18 cellular contexts compared by ENCODE assay signal in the genomic region with DNA sequence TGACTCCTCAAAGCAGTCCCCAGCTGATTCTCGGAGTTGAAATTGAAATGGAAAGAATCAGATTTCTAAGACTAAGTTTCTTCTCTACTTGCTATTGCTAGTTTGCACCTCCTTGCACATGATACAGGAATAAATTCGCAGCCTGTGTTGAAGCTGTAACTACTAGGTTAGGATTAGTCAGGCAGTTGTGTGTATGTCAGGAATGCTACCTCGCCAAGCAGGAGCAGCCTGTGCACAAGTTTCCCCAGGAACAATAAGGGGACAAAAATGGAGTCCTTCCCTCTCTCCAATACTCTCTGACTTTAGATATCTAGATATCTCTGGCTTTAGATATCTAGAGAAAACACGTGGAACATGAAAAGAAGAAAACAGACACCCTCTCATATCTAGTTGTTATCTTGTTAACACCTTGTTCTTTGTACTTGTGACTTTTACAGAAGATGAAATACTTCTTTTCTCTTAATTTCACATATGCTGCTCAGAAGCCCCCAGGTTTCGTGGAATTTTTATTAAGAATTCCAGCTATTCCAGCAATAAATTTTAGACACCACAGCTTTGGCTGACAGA. TPM values are rescaled to one million over a fixed set of nuclear protein-coding genes. Genes with fewer than 3 reads are reported as not detected.
A peak's percentile ranks its signal among the peaks of the same experiment; 100 is the strongest.
DNase-seq lines count a peak whose midpoint lies in the region; ATAC-seq, FAIRE-seq and TF ChIP-seq lines count a peak whose summit lies in the region.
"Had no signal": no experiment of that assay in that cellular context is flagged by ENCODE, and none has a peak within 500 bp of the region (broad histone marks: within the 10 kb centered on the region; RNA-seq: fewer than 3 reads in every experiment).

No MANE protein-coding gene starts in this region.

- intact Hi-C loops in K562 (cut with micrococcal nuclease), result no loop called here

- H2BK5ac ChIP-seq in mesenchymal stem cell (ENCODE audit: low read depth, low read length, poor library complexity, severe bottlenecking) (peak overlapping the region; percentile 35), trophoblast cell (ENCODE audit: low read depth, low read length, poor library complexity) (no peak overlapping the region)

- H3K79me1 ChIP-seq in mesenchymal stem cell (replicated peaks; ENCODE audit: low read length, poor library complexity, severe bottlenecking) (peaks cover 11% of the 10 kb centered on the region), trophoblast cell (ENCODE audit: low read length) (no peaks in the 10 kb centered on the region)

- H3K14ac ChIP-seq in mesenchymal stem cell (ENCODE audit: low read length in 2 of 2), result no peak overlapping the region
- H3K14ac ChIP-seq in trophoblast cell (ENCODE audit: low read length), result no peak overlapping the region

- BruUV-seq in K562 (replicated peaks; lab: Mats Ljungman, UMichigan), result no TSS peak

- H2BK120ac ChIP-seq in mesenchymal stem cell (ENCODE audit: low read depth, low read length), result no peak overlapping the region
- H2BK120ac ChIP-seq in trophoblast cell (ENCODE audit: insufficient read depth, low read length, poor library complexity), result no peak overlapping the region

- CTCF ChIA-PET in SK-N-SH (lab: Yijun Ruan, JAX), result interaction anchor here (2.0 kb wide), 1 partner anchor 738 kb away, joined by 8 read pairs; no protein-coding TSS in a partner anchor
- CTCF ChIA-PET in K562 (lab: Yijun Ruan, JAX; ENCODE audit: low intra/inter-chr PET ratio), result no interaction called here

- in situ Hi-C loops in K562 (cut with MboI), result no loop called here
- in situ Hi-C loops in GM13976 (cut with MboI; ENCODE audit: low sequenced_read_pairs, unreplicated experiment), result loop anchor here (25.0 kb wide), 1 partner anchor 649 kb away; no protein-coding TSS in a partner anchor
- in situ Hi-C loops in G401 (cut with HindIII; ENCODE audit: low sequenced_read_pairs), result no loop called here

- no peak for ATAC-seq in K562
- no peak for ATAC-seq in stimulated activated naive CD8-positive, alpha-beta T cell treated with anti-CD3 and anti-CD28 coated beads, Interleukin-15, amount 100 ng/mL, for 72 hours
- ATAC-seq: HCT116 had no signal

- no peak overlapping the region for H3K9ac ChIP-seq in SK-N-SH
- H3K9ac ChIP-seq in K562 (ENCODE audit: insufficient read depth in 1 of 2, low read depth in 2 of 2, low read length in 2 of 2), result no peak overlapping the region
- H3K9ac ChIP-seq in mesenchymal stem cell (ENCODE audit: low read length), result no peak overlapping the region
- no peak overlapping the region for H3K9ac ChIP-seq in trophoblast cell (ENCODE audit: low read length)
- H3K9ac ChIP-seq: BLaER1, GM23248 had no signal

- H3K9me2 ChIP-seq in SK-N-SH, result no peaks in the 10 kb centered on the region

- H3F3A ChIP-seq in SK-N-SH (replicated peaks; ENCODE audit: insufficient read depth), result no peaks in the 10 kb centered on the region

- no peak overlapping the region for H3K27ac Mint-ChIP-seq in stimulated activated naive CD8-positive, alpha-beta T cell treated with anti-CD3 and anti-CD28 coated beads, Interleukin-15, amount 100 ng/mL, for 72 hours
- H3K27ac Mint-ChIP-seq: CD8-positive, alpha-beta memory T cell had no signal

- FAIRE-seq in K562 (lab: Jason Lieb, UNC), result no peak
- FAIRE-seq: GM18507, H54 had no signal

- H3K27me3 Mint-ChIP-seq in stimulated activated naive CD8-positive, alpha-beta T cell treated with anti-CD3 and anti-CD28 coated beads, Interleukin-15, amount 100 ng/mL, for 72 hours, result peaks cover 23% of the 10 kb centered on the region

- H4K12ac ChIP-seq in trophoblast cell (ENCODE audit: low read depth, low read length), result no peak overlapping the region

- TF ChIP-seq CTCF in SK-N-SH (IDR thresholded peaks at IDR 0.05), result no peak
- no peak for TF ChIP-seq CTCF in K562 (IDR thresholded peaks at IDR 0.05 in 2 of 3, conservative IDR thresholded peaks at IDR 0.05 in 1 of 3; ENCODE audit: insufficient read depth in 2 of 3, low read depth in 1 of 3, low read length in 3 of 3)
- TF ChIP-seq CTCF in GM13976 (IDR thresholded peaks at IDR 0.05; ENCODE audit: borderline replicate concordance, control extremely low read depth, extremely low read depth, insufficient read depth, missing control alignments), result no peak

- H2BK15ac ChIP-seq in mesenchymal stem cell (ENCODE audit: low read depth, poor library complexity, severe bottlenecking), result no peak overlapping the region

- H3K4me2 ChIP-seq in SK-N-SH, result no peak overlapping the region
- no peak overlapping the region for H3K4me2 ChIP-seq in K562 (ENCODE audit: insufficient read depth, low read length)
- H3K4me2 ChIP-seq in mesenchymal stem cell (ENCODE audit: low read length, poor library complexity, severe bottlenecking), result no peak overlapping the region
- no peak overlapping the region for H3K4me2 ChIP-seq in trophoblast cell (ENCODE audit: low read length)
- H3K4me2 ChIP-seq: BLaER1 had no signal

- no peaks in the 10 kb centered on the region for H3K9me1 ChIP-seq in K562 (ENCODE audit: control insufficient read depth, insufficient read depth, low read length)

- H4K91ac ChIP-seq in mesenchymal stem cell (ENCODE audit: low read length) (no peak overlapping the region), trophoblast cell (ENCODE audit: low read depth, low read length) (no peak overlapping the region)

- TF ChIP-seq EP300 in SK-N-SH (IDR thresholded peaks at IDR 0.05; ENCODE audit: borderline replicate concordance in 1 of 2, low read depth in 1 of 2, low read length in 1 of 2) (no peak), K562 (IDR thresholded peaks at IDR 0.05; ENCODE audit: low read length) (0 out of 2 replicates have a peak, but pooled peaks have one; percentile 31)

- H3K9me3 ChIP-seq in SK-N-SH (no peaks in the 10 kb centered on the region), K562 (replicated peaks; ENCODE audit: control insufficient read depth, insufficient read depth, low read depth, low read length) (no peaks in the 10 kb centered on the region), mesenchymal stem cell (ENCODE audit: control insufficient read depth, low read length) (no peaks in the 10 kb centered on the region), trophoblast cell (ENCODE audit: insufficient read depth, low read depth, low read length) (no peaks in the 10 kb centered on the region)
- H3K9me3 ChIP-seq: BLaER1, Caco-2 had no signal

- TF ChIP-seq POLR2A in K562 (conservative IDR thresholded peaks at IDR 0.05), result no peak

- no peak overlapping the region for H3K18ac ChIP-seq in mesenchymal stem cell (ENCODE audit: low read depth in 1 of 2, low read length in 2 of 2)
- H3K18ac ChIP-seq in trophoblast cell (ENCODE audit: low read length), result no peak overlapping the region

- H3K27ac ChIP-seq in SK-N-SH (ENCODE audit: low read depth in 2 of 2, low read length in 1 of 2) (peak overlapping the region in 1 of 2 experiments; percentile 58; a peak in 1 of 4 replicates), K562 (ENCODE audit: extremely low read depth, low read depth, low read length) (no peak overlapping the region), mesenchymal stem cell (ENCODE audit: low read length, poor library complexity, severe bottlenecking) (peak overlapping the region; percentile 75), trophoblast cell (ENCODE audit: low read depth, low read length) (no peak overlapping the region)
- H3K27ac ChIP-seq: BLaER1, GM23248 had no signal

- no peaks in the 10 kb centered on the region for H3K79me2 ChIP-seq in SK-N-SH (ENCODE audit: insufficient read depth)
- no peaks in the 10 kb centered on the region for H3K79me2 ChIP-seq in K562 (ENCODE audit: control insufficient read depth, insufficient read depth, low read length)
- no peaks in the 10 kb centered on the region for H3K79me2 ChIP-seq in trophoblast cell (ENCODE audit: control insufficient read depth, insufficient read depth, low read length, poor library complexity)

- H3K23ac ChIP-seq in mesenchymal stem cell (ENCODE audit: low read length in 2 of 2), result no peak overlapping the region
- H3K23ac ChIP-seq in trophoblast cell (ENCODE audit: low read length), result no peak overlapping the region

- H3K9me3 Mint-ChIP-seq in stimulated activated naive CD8-positive, alpha-beta T cell treated with anti-CD3 and anti-CD28 coated beads, Interleukin-15, amount 100 ng/mL, for 72 hours, result no peaks in the 10 kb centered on the region
- H3K9me3 Mint-ChIP-seq: CD8-positive, alpha-beta memory T cell had no signal

- no peaks in the 10 kb centered on the region for H3K4me1 Mint-ChIP-seq in stimulated activated naive CD8-positive, alpha-beta T cell treated with anti-CD3 and anti-CD28 coated beads, Interleukin-15, amount 100 ng/mL, for 72 hours
- H3K4me1 Mint-ChIP-seq: CD8-positive, alpha-beta memory T cell had no signal

- H3K4me1 ChIP-seq in SK-N-SH (ENCODE audit: control insufficient read depth in 1 of 2, insufficient read depth in 2 of 2, low read depth in 1 of 2, low read length in 1 of 2), result no peaks in the 10 kb centered on the region; a peak in 1 of 4 replicates
- H3K4me1 ChIP-seq in K562 (replicated peaks in 1 of 2; ENCODE audit: control insufficient read depth in 2 of 2, insufficient read depth in 2 of 2, low read length in 2 of 2), result no peaks in the 10 kb centered on the region
- H3K4me1 ChIP-seq in mesenchymal stem cell (ENCODE audit: control insufficient read depth, insufficient read depth, low read depth, low read length), result peaks cover 11% of the 10 kb centered on the region
- no peaks in the 10 kb centered on the region for H3K4me1 ChIP-seq in trophoblast cell (ENCODE audit: control insufficient read depth in 1 of 2, insufficient read depth in 2 of 2, low read length in 2 of 2)
- H3K4me1 ChIP-seq: BLaER1, Caco-2 had no signal

- POLR2A ChIA-PET in SK-N-SH (lab: Yijun Ruan, JAX) (no interaction called here), K562 (lab: Yijun Ruan, JAX) (interaction anchor here (0.6 kb wide), 1 partner anchor 18 kb away, joined by 3 read pairs; no protein-coding TSS in a partner anchor)

- H4K8ac ChIP-seq in mesenchymal stem cell (ENCODE audit: low read length) (no peak overlapping the region), trophoblast cell (ENCODE audit: low read depth, low read length) (no peak overlapping the region)

- DNase-seq in SK-N-SH (no peak), K562 (ENCODE audit: extremely low read depth in 1 of 4, low spot score in 3 of 4) (no peak), mesenchymal stem cell (no peak), trophoblast cell (peak; percentile 33 to 70), NAMALWA (ENCODE audit: low spot score) (no peak), GM13976 (ENCODE audit: low spot score) (no peak), G401 (ENCODE audit: low spot score) (no peak)
- no peak for DNase-seq in stimulated activated naive CD8-positive, alpha-beta T cell treated with anti-CD3 and anti-CD28 coated beads, Interleukin-15, amount 100 ng/mL, for 72 hours
- DNase-seq: 8988T; AML-193; Caco-2; CD8-positive, alpha-beta memory T cell; DND-41; GM23248 had no signal

- H3K36me3 ChIP-seq in SK-N-SH (replicated peaks in 1 of 2; ENCODE audit: control insufficient read depth in 1 of 2, insufficient read depth in 2 of 2, low read length in 1 of 2) (no peaks in the 10 kb centered on the region), K562 (ENCODE audit: control insufficient read depth, insufficient read depth, low read length) (no peaks in the 10 kb centered on the region), mesenchymal stem cell (ENCODE audit: control insufficient read depth in 1 of 2, insufficient read depth in 2 of 2, low read depth in 1 of 2, low read length in 2 of 2) (peaks cover 0 to 11% of the 10 kb centered on the region in 2 experiments), trophoblast cell (ENCODE audit: control insufficient read depth in 1 of 2, insufficient read depth in 2 of 2, low read length in 2 of 2) (no peaks in the 10 kb centered on the region)
- H3K36me3 ChIP-seq: BLaER1 had no signal

- H3K4me3 Mint-ChIP-seq in stimulated activated naive CD8-positive, alpha-beta T cell treated with anti-CD3 and anti-CD28 coated beads, Interleukin-15, amount 100 ng/mL, for 72 hours, result no peak overlapping the region
- H3K4me3 Mint-ChIP-seq: CD8-positive, alpha-beta memory T cell had no signal

- H4K20me1 ChIP-seq in SK-N-SH (ENCODE audit: insufficient read depth) (no peaks in the 10 kb centered on the region), K562 (replicated peaks; ENCODE audit: control insufficient read depth, insufficient read depth, low read length) (no peaks in the 10 kb centered on the region)
- H4K20me1 ChIP-seq: BLaER1 had no signal

- 8% methylated on average over 5 of the region's 5 CpGs for WGBS in SK-N-SH (ENCODE audit: low lambda C conversion rate)
- WGBS in K562 (ENCODE audit: insufficient coverage, low coverage, missing lambda C conversion rate), result 5% methylated on average over 5 of the region's 5 CpGs
- WGBS in mesenchymal stem cell, result 65% methylated on average over 2 of the region's 5 CpGs
- WGBS in trophoblast cell (ENCODE audit: extremely low coverage, insufficient coverage, insufficient read length), result no CpG with 5 or more reads among the region's 5 CpGs

- H2AK5ac ChIP-seq in mesenchymal stem cell (ENCODE audit: low read length, severe bottlenecking), result no peak overlapping the region
- H2AK5ac ChIP-seq in trophoblast cell (ENCODE audit: low read length), result no peak overlapping the region

- no peaks in the 10 kb centered on the region for H3K27me3 ChIP-seq in SK-N-SH (ENCODE audit: insufficient read depth)
- H3K27me3 ChIP-seq in K562 (ENCODE audit: control insufficient read depth in 2 of 2, insufficient read depth in 2 of 2, low read length in 2 of 2), result 0 out of 5 replicates have a peak, but pooled peaks cover 0 to 4% of the 10 kb centered on the region in 2 experiments
- peaks cover 0 to 8% of the 10 kb centered on the region in 2 experiments for H3K27me3 ChIP-seq in mesenchymal stem cell (ENCODE audit: control insufficient read depth in 1 of 2, insufficient read depth in 1 of 2, low read length in 2 of 2)
- no peaks in the 10 kb centered on the region for H3K27me3 ChIP-seq in trophoblast cell (ENCODE audit: insufficient read depth, low read length)
- H3K27me3 ChIP-seq: BLaER1 had no signal

- H3K4me3 ChIP-seq in SK-N-SH (ENCODE audit: low read depth in 2 of 2, low read length in 1 of 2) (no peak overlapping the region), K562 (no peak overlapping the region), mesenchymal stem cell (ENCODE audit: insufficient read depth in 1 of 2, low read depth in 1 of 2, low read length in 2 of 2) (no peak overlapping the region), trophoblast cell (ENCODE audit: low read depth, low read length) (no peak overlapping the region)
- H3K4me3 ChIP-seq: BLaER1, GM23248 had no signal

- H3K4ac ChIP-seq in mesenchymal stem cell (ENCODE audit: low read depth in 1 of 2, low read length in 2 of 2) (no peak overlapping the region), trophoblast cell (ENCODE audit: low read depth, low read length) (no peak overlapping the region)

- H2BK12ac ChIP-seq in mesenchymal stem cell (ENCODE audit: low read length in 2 of 2) (no peak overlapping the region), trophoblast cell (ENCODE audit: low read length) (no peak overlapping the region)

- H2AFZ ChIP-seq in SK-N-SH (ENCODE audit: low read depth), result peak overlapping the region; percentile 1; the same call in 1 of the 2 replicates
- H2AFZ ChIP-seq in K562 (ENCODE audit: low read depth, low read length), result no peak overlapping the region
- peak overlapping the region; percentile 14 for H2AFZ ChIP-seq in mesenchymal stem cell (ENCODE audit: low read depth, low read length)
- no peak overlapping the region for H2AFZ ChIP-seq in trophoblast cell (ENCODE audit: insufficient read depth, low read length, poor library complexity)
- H2AFZ ChIP-seq: GM23248 had no signal

- TF ChIP-seq RAD21 in SK-N-SH (IDR thresholded peaks at IDR 0.05; ENCODE audit: low read length), result no peak
- no peak for TF ChIP-seq RAD21 in K562 (CRISPR knock-in tag; conservative IDR thresholded peaks at IDR 0.05 in 1 of 2, IDR thresholded peaks at IDR 0.05 in 1 of 2)

RNA-seq across cellular contexts. Expression of gene CMSS1, which starts 56.2 kb away (rescaled TPM):
- polyA plus RNA-seq in SK-N-SH (2012; rRNA removed) (9.1 and 9.2 TPM in 2 replicates), K562 (2011; rRNA removed) (40.2 and 56.1 TPM in 2 replicates), K562 (2014; fragmentation: Illumina TruSeq; extraction: Trizol) (58.4 and 72.3 TPM in 2 replicates), K562 (2014; fragmentation: Nextera tagmentation; extraction: Ambion mirVana) (100 to 1,000 TPM in 1 of 2 experiments, 10 to 100 TPM in 1; 73.0 to 109 TPM), K562 (2014; rRNA removed) (50.6 and 63.8 TPM in 2 replicates)
- 14.6 and 20.5 TPM in 2 replicates for polyA plus RNA-seq in SK-N-SH (2012; cell fraction: cytosol; rRNA removed)
- polyA plus RNA-seq in SK-N-SH (2012; cell fraction: nucleus; rRNA removed), result 1.9 and 5.4 TPM in 2 replicates
- 6.1 and 22.5 TPM in 2 replicates for total RNA-seq in K562 (2011; cell fraction: chromatin; rRNA removed; ENCODE audit: low replicate concordance)
- 5.5 and 6.3 TPM in 2 replicates for total RNA-seq in K562 (2011; cell fraction: nucleolus; rRNA removed)
- 17.7 and 42.3 TPM in 2 replicates for total RNA-seq in K562 (2011; cell fraction: nucleoplasm; rRNA removed)
- total RNA-seq in K562 (2014; rRNA removed) (39.6 and 46.9 TPM in 2 replicates), K562 (2014; rRNA removed; fragmentation: Illumina TruSeq; extraction: Trizol) (85.3 and 86.3 TPM in 2 replicates), K562 (2015; rRNA removed; fragmentation: Illumina TruSeq; extraction: Trizol) (55.2 and 62.4 TPM in 2 replicates), K562 (2021) (75.7 and 78.7 TPM in 2 replicates)
- 9.6 and 11.7 TPM in 2 replicates for polyA plus RNA-seq in K562 (2011; cell fraction: cytosol; rRNA removed)
- polyA plus RNA-seq in K562 (2011; cell fraction: nucleus; rRNA removed), result 9.8 and 11.2 TPM in 2 replicates
- polyA plus RNA-seq in K562 (2012), result 52.3 and 62.0 TPM in 2 replicates
- polyA minus RNA-seq in K562 (2011; rRNA and poly(A)+ RNA removed), result 21.4 and 25.6 TPM in 2 replicates
- polyA minus RNA-seq in K562 (2011; cell fraction: cytosol; rRNA and poly(A)+ RNA removed), result 23.0 and 36.2 TPM in 2 replicates
- polyA minus RNA-seq in K562 (2011; cell fraction: nucleus; rRNA and poly(A)+ RNA removed), result 11.2 and 12.4 TPM in 2 replicates
- 11.1 TPM for polyA plus RNA-seq in mesenchymal stem cell (2013, experiment 1 of 2)
- 12.6 TPM for polyA plus RNA-seq in mesenchymal stem cell (2013, experiment 2 of 2)
- 35.8 and 36.3 TPM in 2 replicates for polyA plus RNA-seq in trophoblast cell (2013)
- 35.7 and 37.9 TPM in 2 replicates for total RNA-seq in G401 (2014; rRNA removed; shearing (Covaris generic))

Comparison
In these comparisons a context has a peak if more than half of its experiments do, and no peak if none do; other contexts are left out.
1. DNase-seq: peak in trophoblast cell (2 of 2); none in SK-N-SH (single experiment), K562 (0 of 4), mesenchymal stem cell (single experiment), NAMALWA (single experiment), stimulated activated naive CD8-positive, alpha-beta T cell treated with anti-CD3 and anti-CD28 coated beads, Interleukin-15, amount 100 ng/mL, for 72 hours (0 of 2), GM13976 (single experiment) and G401 (single experiment).
2. H2AFZ ChIP-seq: peak in SK-N-SH (single experiment) and mesenchymal stem cell (single experiment); none in K562 (single experiment) and trophoblast cell (single experiment).
3. Of the 27 proteins assayed by ChIP-seq in both K562 and SK-N-SH: peak only in K562: EP300; only in SK-N-SH: none; in both: none; in neither: 25; mixed calls (peak in some experiments, not most) for 1.